8 cellular contexts compared by ENCODE assay signal in genomic region chr5:99060306-99061261, GRCh38.
DNase-seq lines count a peak whose midpoint lies in the region; ATAC-seq, FAIRE-seq and TF ChIP-seq lines count a peak whose summit lies in the region.

No MANE protein-coding gene starts in this region.

- ATAC-seq in HG03460 (IDR thresholded peaks at IDR 0.05; ENCODE audit: unreplicated experiment) = peak; percentile 71

- peaks cover 15% of the 10 kb centered on the region for H3K4me1 ChIP-seq in endodermal cell (ENCODE audit: control insufficient read depth, insufficient read depth, low read length)

- no peaks in the 10 kb centered on the region for H3K27me3 ChIP-seq in endodermal cell (ENCODE audit: control insufficient read depth, insufficient read depth, low read length, poor library complexity, severe bottlenecking)

- H3K4me3 Mint-ChIP-seq in endodermal cell = no peak overlapping the region

- no peak overlapping the region for H3K27ac Mint-ChIP-seq in endodermal cell

- H3K36me3 ChIP-seq in endodermal cell (ENCODE audit: control insufficient read depth, insufficient read depth, low read length) = no peaks in the 10 kb centered on the region

- peak; percentile 97 for TF ChIP-seq CTCF in endodermal cell (conservative IDR thresholded peaks at IDR 0.05)

- H3K9me3 Mint-ChIP-seq in endodermal cell = no peaks in the 10 kb centered on the region

- DNase-seq in C1 segment of cervical spinal cord (lab: John Stamatoyannopoulos, UW) (peak in 10 of 14 donors; percentile 1 to 57 (median 19)), GM19239 (ENCODE audit: insufficient read length, low spot score) (peak; percentile 26), endodermal cell (peak; percentile 93), midbrain (lab: John Stamatoyannopoulos, UW) (peak; percentile 72)
- DNase-seq in NK-92 treated with Interleukin-12 subunit alpha and Interleukin-12 subunit beta, amount 100 ng/mL, for 24 hours (lab: John Stamatoyannopoulos, UW) = peak; percentile 37
- peak; percentile 91 for DNase-seq in activated CD8-positive, alpha-beta memory T cell treated with anti-CD3 and anti-CD28 coated beads for 24 hours
- peak; percentile 76 to 78 for DNase-seq in stimulated activated CD8-positive, alpha-beta memory T cell treated with anti-CD3 and anti-CD28 coated beads, Interleukin-4, amount 100 ng/mL, for 1 hour (ENCODE audit: low read depth in 2 of 2, low spot score in 1 of 2)

- H3K27ac ChIP-seq in endodermal cell (ENCODE audit: low read depth, low read length) = no peak overlapping the region

- no peaks in the 10 kb centered on the region for H3K9me3 ChIP-seq in endodermal cell (ENCODE audit: control insufficient read depth, low read length)

- peaks cover 7% of the 10 kb centered on the region for H3K4me1 Mint-ChIP-seq in endodermal cell

- peak; percentile 94 for FAIRE-seq in GM19239 (lab: Jason Lieb, UNC)

- H3K27me3 Mint-ChIP-seq in endodermal cell (ENCODE audit: insufficient read depth) = peaks cover 2% of the 10 kb centered on the region

- H3K36me3 Mint-ChIP-seq in endodermal cell (ENCODE audit: low read depth) = no peaks in the 10 kb centered on the region

- no peak overlapping the region for H3K9ac ChIP-seq in endodermal cell (ENCODE audit: extremely low read depth, low read length, poor library complexity, severe bottlenecking)

- H3K4me3 ChIP-seq in endodermal cell (ENCODE audit: low read length) = no peak overlapping the region

- 45 to 53% methylated on average over 5 to 12 of the region's 13 CpGs for WGBS in endodermal cell (ENCODE audit: insufficient coverage in 1 of 2, insufficient read length in 1 of 2), 2 experiments

Comparison
In these comparisons a context has a peak if more than half of its experiments do, and no peak if none do; other contexts are left out.
1. DNase-seq: peak in every context shown above with its lines; median percentile 93 in endodermal cell; 91 in activated CD8-positive, alpha-beta memory T cell treated with anti-CD3 and anti-CD28 coated beads for 24 hours; 77 in stimulated activated CD8-positive, alpha-beta memory T cell treated with anti-CD3 and anti-CD28 coated beads, Interleukin-4, amount 100 ng/mL, for 1 hour; 72 in midbrain; 37 in NK-92 treated with Interleukin-12 subunit alpha and Interleukin-12 subunit beta, amount 100 ng/mL, for 24 hours; 26 in GM19239; 19 in C1 segment of cervical spinal cord.